Comparison of ENCODE assay signal across 8 cellular contexts in the genomic region with DNA sequence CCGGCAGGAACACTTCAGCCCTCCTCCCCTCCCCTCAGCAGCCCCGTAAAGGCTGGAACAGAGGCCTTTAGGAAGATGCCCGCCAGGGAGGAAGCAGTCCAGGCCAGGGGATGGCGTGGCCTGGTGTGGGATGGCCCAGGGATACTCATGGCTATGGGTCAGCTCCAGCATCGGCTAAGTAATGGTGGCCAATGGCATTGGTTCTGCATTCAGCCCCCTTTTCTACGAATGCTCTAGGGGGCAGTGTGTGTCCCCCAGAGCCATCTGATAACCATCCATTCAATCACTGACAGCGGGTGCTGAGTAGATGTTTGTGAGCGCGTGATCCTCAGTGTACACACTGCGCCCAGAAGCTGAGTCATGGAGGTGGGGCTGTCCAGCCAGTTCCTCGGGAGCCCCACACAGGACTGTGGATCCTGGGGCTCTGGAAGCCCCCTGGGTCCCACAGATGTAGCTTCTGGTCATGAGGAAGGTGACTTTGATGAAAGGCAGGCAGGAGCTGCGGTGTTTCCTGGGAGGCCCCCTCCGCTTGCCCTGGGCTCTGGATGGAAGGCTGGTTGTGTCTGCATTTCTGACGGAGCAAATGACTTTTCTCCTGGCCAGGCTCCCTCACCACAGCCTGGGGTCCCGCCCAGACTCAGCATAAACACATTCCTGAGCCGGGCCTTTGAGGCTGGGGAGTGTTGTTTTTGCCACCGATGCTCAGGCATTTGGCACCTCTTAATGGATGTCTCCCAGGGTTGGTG. TPM values are rescaled to one million over a fixed set of nuclear protein-coding genes. Genes with fewer than 3 reads are reported as not detected.
DNase-seq lines count a peak whose midpoint lies in the region.

No MANE protein-coding gene starts in this region.

- no peaks in the 10 kb centered on the region for H3K79me2 ChIP-seq in ACC112 (ENCODE audit: control insufficient read depth, insufficient read depth, low read length, unreplicated experiment)

- H3K27ac ChIP-seq in ACC112 (ENCODE audit: low read depth, low read length) (peak overlapping the region; percentile 73), cingulate gyrus (ENCODE audit: low read depth, low read length) (peak overlapping the region; percentile 39), muscle layer of duodenum (ENCODE audit: low read length) (peak overlapping the region; percentile 57)

- H3K27me3 ChIP-seq in ACC112 (ENCODE audit: insufficient read depth, low read length) (no peaks in the 10 kb centered on the region), muscle layer of duodenum (ENCODE audit: low read depth, low read length) (no peaks in the 10 kb centered on the region)

- H2AFZ ChIP-seq in ACC112 (ENCODE audit: low read length, unreplicated experiment): no peak overlapping the region

- H3K4me1 ChIP-seq in ACC112 (ENCODE audit: control insufficient read depth, insufficient read depth, low read length, unreplicated experiment): peaks cover 27% of the 10 kb centered on the region
- H3K4me1 ChIP-seq in muscle layer of duodenum (ENCODE audit: control insufficient read depth in 1 of 2, insufficient read depth in 2 of 2, low read length in 2 of 2): peaks cover 9 to 50% of the 10 kb centered on the region in 2 donors

- H3K9me3 ChIP-seq in muscle layer of duodenum (ENCODE audit: control insufficient read depth in 1 of 2, low read length in 2 of 2): no peaks in the 10 kb centered on the region

- DNase-seq in HT1080 (ENCODE audit: low read depth): peak; percentile 90
- no peak for DNase-seq in stimulated activated CD4-positive, alpha-beta T cell treated with anti-CD3 and anti-CD28 coated beads, Interleukin-4, amount 100 ng/mL, for 24 hours
- no peak for DNase-seq in activated CD8-positive, alpha-beta memory T cell treated with anti-CD3 and anti-CD28 coated beads, Interleukin-2, amount 50 U/mL, for 4 hours
- DNase-seq in activated effector memory CD4-positive, alpha-beta T cell treated with Interleukin-2 at 50 U/mL for 16 hours: no peak
- DNase-seq in NOMO-1 (lab: John Stamatoyannopoulos, UW; ENCODE audit: unreplicated experiment in 2 of 2): no peak

- no peaks in the 10 kb centered on the region for H3K36me3 ChIP-seq in ACC112 (ENCODE audit: insufficient read depth, low read length)
- no peaks in the 10 kb centered on the region for H3K36me3 ChIP-seq in muscle layer of duodenum (ENCODE audit: control insufficient read depth in 1 of 2, insufficient read depth in 2 of 2, low read length in 2 of 2)

- H3K4me3 ChIP-seq in ACC112 (ENCODE audit: low read depth, low read length): peak overlapping the region; percentile 29; the same call in 1 of the 2 replicates
- H3K4me3 ChIP-seq in muscle layer of duodenum (ENCODE audit: low read depth in 1 of 2, low read length in 2 of 2): no peak overlapping the region

RNA-seq across cellular contexts. Expression of a gene that starts 46.5 kb away (rescaled TPM):
- total RNA-seq in HT1080 (2014; rRNA removed; shearing (Covaris generic)): 0.90 and 2.3 TPM in 2 replicates
- 1.3 and 3.8 TPM in 2 replicates for polyA plus RNA-seq in HT1080 (2015; cell fraction: cytosol; rRNA removed)
- 1.7 and 4.5 TPM in 2 replicates for polyA plus RNA-seq in HT1080 (2015; cell fraction: nucleus; rRNA removed)
